In genomic region chr20:4138056-4138455, GRCh38 we compare ENCODE assay signal across 28 cellular contexts.
"Had no signal": no experiment of that assay in that cellular context is flagged by ENCODE, and none has a peak within 500 bp of the region (broad histone marks: within the 10 kb centered on the region; RNA-seq: fewer than 3 reads in every experiment).

No MANE protein-coding gene starts in this region.

- ATAC-seq: activated CD8-positive, alpha-beta T cell treated with anti-CD3 and anti-CD28 coated beads for 36 hours; activated naive CD4-positive, alpha-beta T cell treated with anti-CD3 and anti-CD28 coated beads, Interleukin-2, amount 50 U/mL, for 72 hours; activated T-cell treated with anti-CD3 and anti-CD28 coated beads, Interleukin-2, amount 50 U/mL, for 4 hours; activated T-helper 17 cell treated with anti-CD3 and anti-CD28 coated beads, Interleukin-2, amount 50 U/mL, for 72 hours; left colon; stimulated activated memory B cell treated with anti-CD40 and anti-IgM and Interleukin-4, amounts not matched to agents 10 μg/mL and 1 μg/mL and 100 μg/mL, for 72 hours; stimulated activated naive CD8-positive, alpha-beta T cell treated with anti-CD3 and anti-CD28 coated beads, Interleukin-15, amount 100 ng/mL, for 72 hours; upper lobe of right lung; WTC11 had no signal

- H3K27me3 ChIP-seq: neutrophil, ovary had no signal

- H3K36me3 ChIP-seq: neutrophil, ovary, sigmoid colon, upper lobe of right lung had no signal

- H3K4me3 ChIP-seq: ovary, sigmoid colon, upper lobe of right lung had no signal

- DNase-seq: activated CD4-positive, alpha-beta T cell treated with anti-CD3 and anti-CD28 coated beads, Interleukin-2, amount 50 U/mL, for 1 hour; activated CD8-positive, alpha-beta T cell treated with anti-CD3 and anti-CD28 coated beads for 36 hours; activated naive CD4-positive, alpha-beta T cell; activated T-cell treated with anti-CD3 and anti-CD28 coated beads, Interleukin-2, amount 50 U/mL, for 4 hours; effector memory CD4-positive, alpha-beta T cell; glutamatergic neuron; islet precursor cell; left colon; mammary epithelial cell; nephron progenitor cell; ovary; retina; sigmoid colon; small intestine; stimulated activated CD4-positive, alpha-beta T cell treated with anti-CD3 and anti-CD28 coated beads, Interleukin-1b, Interleukin-23, amount 100 ng/mL, for 48 hours; stimulated activated CD4-positive, alpha-beta T cell treated with anti-CD3 and anti-CD28 coated beads, Interleukin-4, amount 100 ng/mL, for 4 hours; stimulated activated CD8-positive, alpha-beta memory T cell treated with anti-CD3 and anti-CD28 coated beads, Interleukin-4, amount 100 ng/mL, for 48 hours; stimulated activated naive CD8-positive, alpha-beta T cell treated with anti-CD3 and anti-CD28 coated beads, Interleukin-15, amount 100 ng/mL, for 72 hours; substantia nigra; T-helper 2 cell; upper lobe of right lung had no signal

- H3K9me3 ChIP-seq: neutrophil, ovary, sigmoid colon, upper lobe of right lung had no signal

- H3K27ac ChIP-seq: neutrophil, ovary, sigmoid colon, upper lobe of right lung had no signal

- H3K4me1 ChIP-seq: sigmoid colon, upper lobe of right lung had no signal

- FAIRE-seq: colon, frontal cortex, small intestine had no signal
